In the genomic region with DNA sequence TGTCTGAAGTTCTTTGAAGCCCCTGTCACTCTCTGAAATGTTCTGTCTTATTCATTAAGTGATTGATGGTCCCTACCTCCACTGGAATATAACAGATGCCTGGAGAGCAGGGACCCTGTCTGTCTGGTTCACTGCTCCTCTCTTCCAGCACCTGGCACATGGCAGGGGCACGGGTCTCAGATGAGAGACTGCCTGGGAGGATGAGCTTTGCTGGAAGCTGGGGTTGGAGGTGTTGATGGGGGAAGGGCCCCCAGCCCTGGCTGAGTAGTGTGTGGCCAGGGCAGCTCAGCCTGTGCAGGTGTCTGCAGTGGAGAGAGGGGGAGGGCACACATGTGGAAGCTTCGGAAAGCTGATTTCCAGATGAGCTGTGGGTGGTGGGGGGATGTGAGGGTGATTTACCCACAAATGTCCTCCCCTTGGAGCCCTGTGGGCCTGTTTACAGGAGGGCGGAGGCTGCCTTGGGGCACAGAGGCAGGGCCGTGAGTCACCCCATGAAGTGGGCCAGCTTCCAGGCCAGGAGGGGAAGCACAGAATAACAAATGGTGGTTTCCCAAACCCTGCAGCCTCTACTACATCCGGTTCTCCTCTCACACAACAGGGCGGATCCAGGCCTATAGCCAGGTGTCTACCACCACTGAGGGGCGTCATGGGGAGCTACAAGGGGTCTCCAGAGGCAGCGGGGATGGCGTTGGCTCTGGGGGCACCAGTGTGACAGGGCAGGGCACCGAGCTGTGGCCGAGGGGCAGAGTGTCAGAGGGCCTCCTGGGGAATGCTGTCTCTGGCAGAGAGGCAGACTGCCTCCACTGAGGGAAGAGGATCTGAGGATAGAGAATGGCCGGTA, we compare ENCODE assay signal across 1 cellular context.
TF ChIP-seq lines count a peak whose summit lies in the region.

No MANE protein-coding gene starts in this region.

TF ChIP-seq in SK-N-SH, 30 proteins besides CTCF, POLR2A, EP300 and RAD21 (continued from another document):
- TF ChIP-seq, protein P1, sequence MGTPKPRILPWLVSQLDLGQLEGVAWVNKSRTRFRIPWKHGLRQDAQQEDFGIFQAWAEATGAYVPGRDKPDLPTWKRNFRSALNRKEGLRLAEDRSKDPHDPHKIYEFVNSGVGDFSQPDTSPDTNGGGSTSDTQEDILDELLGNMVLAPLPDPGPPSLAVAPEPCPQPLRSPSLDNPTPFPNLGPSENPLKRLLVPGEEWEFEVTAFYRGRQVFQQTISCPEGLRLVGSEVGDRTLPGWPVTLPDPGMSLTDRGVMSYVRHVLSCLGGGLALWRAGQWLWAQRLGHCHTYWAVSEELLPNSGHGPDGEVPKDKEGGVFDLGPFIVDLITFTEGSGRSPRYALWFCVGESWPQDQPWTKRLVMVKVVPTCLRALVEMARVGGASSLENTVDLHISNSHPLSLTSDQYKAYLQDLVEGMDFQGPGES (IDR thresholded peaks at IDR 0.05; ENCODE audit: low read depth, low read length), result no peak
- peak; percentile 84 for TF ChIP-seq FOSL2 (IDR thresholded peaks at IDR 0.05; ENCODE audit: borderline replicate concordance, low read depth)
- TF ChIP-seq YY1 (IDR thresholded peaks at IDR 0.05; ENCODE audit: low read depth), result peak; percentile 52; the same call in 1 of the 2 replicates
- no peak for TF ChIP-seq EZH2phosphoT487 (IDR thresholded peaks at IDR 0.05; ENCODE audit: borderline replicate concordance, low read depth)
- TF ChIP-seq, protein P2, sequence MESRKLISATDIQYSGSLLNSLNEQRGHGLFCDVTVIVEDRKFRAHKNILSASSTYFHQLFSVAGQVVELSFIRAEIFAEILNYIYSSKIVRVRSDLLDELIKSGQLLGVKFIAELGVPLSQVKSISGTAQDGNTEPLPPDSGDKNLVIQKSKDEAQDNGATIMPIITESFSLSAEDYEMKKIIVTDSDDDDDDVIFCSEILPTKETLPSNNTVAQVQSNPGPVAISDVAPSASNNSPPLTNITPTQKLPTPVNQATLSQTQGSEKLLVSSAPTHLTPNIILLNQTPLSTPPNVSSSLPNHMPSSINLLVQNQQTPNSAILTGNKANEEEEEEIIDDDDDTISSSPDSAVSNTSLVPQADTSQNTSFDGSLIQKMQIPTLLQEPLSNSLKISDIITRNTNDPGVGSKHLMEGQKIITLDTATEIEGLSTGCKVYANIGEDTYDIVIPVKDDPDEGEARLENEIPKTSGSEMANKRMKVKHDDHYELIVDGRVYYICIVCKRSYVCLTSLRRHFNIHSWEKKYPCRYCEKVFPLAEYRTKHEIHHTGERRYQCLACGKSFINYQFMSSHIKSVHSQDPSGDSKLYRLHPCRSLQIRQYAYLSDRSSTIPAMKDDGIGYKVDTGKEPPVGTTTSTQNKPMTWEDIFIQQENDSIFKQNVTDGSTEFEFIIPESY (IDR thresholded peaks at IDR 0.05; ENCODE audit: borderline replicate concordance, low read depth), result no peak
- TF ChIP-seq, protein P3, sequence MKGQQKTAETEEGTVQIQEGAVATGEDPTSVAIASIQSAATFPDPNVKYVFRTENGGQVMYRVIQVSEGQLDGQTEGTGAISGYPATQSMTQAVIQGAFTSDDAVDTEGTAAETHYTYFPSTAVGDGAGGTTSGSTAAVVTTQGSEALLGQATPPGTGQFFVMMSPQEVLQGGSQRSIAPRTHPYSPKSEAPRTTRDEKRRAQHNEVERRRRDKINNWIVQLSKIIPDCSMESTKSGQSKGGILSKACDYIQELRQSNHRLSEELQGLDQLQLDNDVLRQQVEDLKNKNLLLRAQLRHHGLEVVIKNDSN (IDR thresholded peaks at IDR 0.05; ENCODE audit: borderline replicate concordance, low read depth), result no peak
- TF ChIP-seq RXRA (IDR thresholded peaks at IDR 0.05; ENCODE audit: borderline replicate concordance, low read depth), result peak; percentile 54; the same call in 1 of the 2 replicates
- TF ChIP-seq RCOR1 (IDR thresholded peaks at IDR 0.05; ENCODE audit: low read length), result no peak
- no peak for TF ChIP-seq RFX5 (IDR thresholded peaks at IDR 0.05; ENCODE audit: low read length)
- TF ChIP-seq MXI1 (IDR thresholded peaks at IDR 0.05; ENCODE audit: low read depth, low read length), result no peak
- TF ChIP-seq, protein P4, sequence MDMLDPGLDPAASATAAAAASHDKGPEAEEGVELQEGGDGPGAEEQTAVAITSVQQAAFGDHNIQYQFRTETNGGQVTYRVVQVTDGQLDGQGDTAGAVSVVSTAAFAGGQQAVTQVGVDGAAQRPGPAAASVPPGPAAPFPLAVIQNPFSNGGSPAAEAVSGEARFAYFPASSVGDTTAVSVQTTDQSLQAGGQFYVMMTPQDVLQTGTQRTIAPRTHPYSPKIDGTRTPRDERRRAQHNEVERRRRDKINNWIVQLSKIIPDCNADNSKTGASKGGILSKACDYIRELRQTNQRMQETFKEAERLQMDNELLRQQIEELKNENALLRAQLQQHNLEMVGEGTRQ (IDR thresholded peaks at IDR 0.05; ENCODE audit: borderline replicate concordance, low read depth, low read length), result no peak
- TF ChIP-seq CHD2 (IDR thresholded peaks at IDR 0.05; ENCODE audit: low read length, partially characterized antibody), result no peak
- TF ChIP-seq POLR2AphosphoS5 (IDR thresholded peaks at IDR 0.05; ENCODE audit: low read depth, low read length), result no peak; the same call in 1 of the 2 replicates
- TF ChIP-seq FOXM1 (IDR thresholded peaks at IDR 0.05; ENCODE audit: low read depth), result no peak
- TF ChIP-seq, protein P5, sequence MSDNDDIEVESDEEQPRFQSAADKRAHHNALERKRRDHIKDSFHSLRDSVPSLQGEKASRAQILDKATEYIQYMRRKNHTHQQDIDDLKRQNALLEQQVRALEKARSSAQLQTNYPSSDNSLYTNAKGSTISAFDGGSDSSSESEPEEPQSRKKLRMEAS (IDR thresholded peaks at IDR 0.05; ENCODE audit: low read depth), result 0 out of 2 replicates have a peak, but pooled peaks have one; percentile 31
- peak; percentile 33; the same call in 1 of the 2 replicates for TF ChIP-seq SIN3A (IDR thresholded peaks at IDR 0.05; ENCODE audit: borderline replicate concordance, low read depth, low read length)
TF ChIP-seq in SK-N-SH: peak in this region for 13.
